14 cellular contexts compared by ENCODE assay signal in the genomic region with DNA sequence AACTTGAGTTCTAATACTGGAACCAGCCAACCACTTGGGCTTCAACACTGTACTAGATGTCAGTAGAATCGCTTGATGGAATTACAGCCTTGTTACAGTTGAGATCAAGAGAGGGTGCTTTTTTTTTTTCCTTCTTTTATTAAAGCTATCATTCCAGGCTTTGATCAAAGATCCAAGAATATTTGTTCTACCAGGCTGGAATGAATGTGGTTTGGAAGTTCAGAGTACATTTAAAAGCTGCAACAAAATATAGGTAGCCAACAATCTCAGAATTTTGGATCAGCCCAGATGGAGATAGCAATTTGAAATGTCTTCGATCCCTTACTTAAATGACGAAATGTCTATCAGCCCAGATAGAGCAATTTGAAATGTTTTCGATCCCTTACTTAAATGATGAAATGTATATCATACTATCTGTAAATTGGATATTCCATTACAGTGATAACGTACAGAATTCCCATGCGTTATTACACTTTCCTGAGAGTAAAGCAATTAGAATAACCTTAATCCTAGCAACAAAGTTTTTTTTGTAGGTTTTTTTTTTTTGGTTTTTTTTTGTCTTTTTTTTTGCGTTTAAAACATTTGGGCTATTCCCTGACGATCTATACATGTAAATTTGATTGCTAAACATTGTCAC. TPM values are rescaled to one million over a fixed set of nuclear protein-coding genes. Genes with fewer than 3 reads are reported as not detected.
A peak's percentile ranks its signal among the peaks of the same experiment; 100 is the strongest.
DNase-seq lines count a peak whose midpoint lies in the region; ATAC-seq, FAIRE-seq and TF ChIP-seq lines count a peak whose summit lies in the region.
"Had no signal": no experiment of that assay in that cellular context is flagged by ENCODE, and none has a peak within 500 bp of the region (broad histone marks: within the 10 kb centered on the region; RNA-seq: fewer than 3 reads in every experiment).

No MANE protein-coding gene starts in this region.

- WGBS in psoas muscle, 3 donors, result 88 to 90% (median 89%) methylated on average over 8 of the region's 8 CpGs

- CTCF ChIA-PET in activated CD4-positive, alpha-beta T cell treated with anti-CD3 and anti-CD28 coated beads for 36 hours (lab: Charles Lee), result no interaction called here
- CTCF ChIA-PET in PC-9 (lab: Charles Lee), result no interaction called here
- CTCF ChIA-PET in endothelial cell of umbilical vein (lab: Charles Lee), result interaction anchor here (0.8 to 0.9 kb wide), 2 partner anchors 34 to 99 kb away, joined by 3 read pairs; no protein-coding TSS in a partner anchor

- H3K4me3 ChIP-seq in PC-9 (peak overlapping the region; percentile 77; the same call in 1 of the 2 replicates), endothelial cell of umbilical vein (replicated peaks in 1 of 3; ENCODE audit: insufficient read depth in 1 of 3, low read depth in 1 of 3, low read length in 3 of 3) (peak overlapping the region in 1 of 3 experiments; percentile 37), psoas muscle (peak overlapping the region; percentile 97)
- H3K4me3 ChIP-seq: skin epidermis had no signal

- H3K4me1 Mint-ChIP-seq in activated CD4-positive, alpha-beta T cell treated with anti-CD3 and anti-CD28 coated beads for 36 hours, result peaks cover 56% of the 10 kb centered on the region

- H3K4me3 Mint-ChIP-seq in activated CD4-positive, alpha-beta T cell treated with anti-CD3 and anti-CD28 coated beads for 36 hours, result peak overlapping the region; percentile 3
- H3K4me3 Mint-ChIP-seq: activated CD4-positive, alpha-beta T cell treated with anti-CD3 and anti-CD28 coated beads, Interleukin-2, amount 10 ng/mL, durations not matched to agents 7 days and 5 days had no signal

- no peaks in the 10 kb centered on the region for H3K9me2 ChIP-seq in PC-9 (ENCODE audit: insufficient read depth)

- no peaks in the 10 kb centered on the region; the same call in 1 of the 2 replicates for H4K20me1 ChIP-seq in PC-9 (ENCODE audit: insufficient read depth)
- H4K20me1 ChIP-seq in endothelial cell of umbilical vein (replicated peaks; ENCODE audit: control insufficient read depth, extremely low read depth, insufficient read depth, low read length), result peaks cover 19% of the 10 kb centered on the region

- no peak for ATAC-seq in activated CD4-positive, alpha-beta T cell treated with anti-CD3 and anti-CD28 coated beads for 36 hours
- ATAC-seq in psoas muscle, result no peak
- ATAC-seq: left ventricle myocardium superior had no signal

- dilution Hi-C loops in endothelial cell of umbilical vein (cut with MboI; ENCODE audit: extremely low pct_ligation_motif_present, low sequenced_read_pairs), result no loop called here

- no peak for FAIRE-seq in endothelial cell of umbilical vein (lab: Jason Lieb, UNC)

- H2AFZ ChIP-seq in PC-9 (no peak overlapping the region), endothelial cell of umbilical vein (ENCODE audit: low read depth, low read length) (no peak overlapping the region)

- DNase-seq in activated CD4-positive, alpha-beta T cell treated with anti-CD3 and anti-CD28 coated beads for 36 hours, result no peak
- DNase-seq in activated CD4-positive, alpha-beta T cell treated with anti-CD3 and anti-CD28 coated beads, Interleukin-2, amount 50 U/mL, for 48 hours, result no peak
- DNase-seq in PC-9 (no peak), endothelial cell of umbilical vein (ENCODE audit: low read depth, low spot score) (no peak), psoas muscle (no peak), Ammon's horn (ENCODE audit: low spot score) (no peak), anterior cingulate cortex (lab: John Stamatoyannopoulos, UW) (no peak)
- DNase-seq in stimulated activated CD4-positive, alpha-beta T cell treated with anti-CD3 and anti-CD28 coated beads, Interleukin-4, amount 100 ng/mL, for 24 hours, result no peak
- DNase-seq: activated CD4-positive, alpha-beta T cell treated with anti-CD3 and anti-CD28 coated beads, Interleukin-2, amount 10 ng/mL, durations not matched to agents 7 days and 5 days; aorta; left ventricle myocardium superior; NCI-H1436; stimulated activated CD8-positive, alpha-beta memory T cell treated with anti-CD3 and anti-CD28 coated beads, Interleukin-4, amount 100 ng/mL, for 48 hours had no signal

- no peaks in the 10 kb centered on the region for H3K9me1 ChIP-seq in endothelial cell of umbilical vein (replicated peaks; ENCODE audit: control insufficient read depth, extremely low read depth, insufficient read depth, low read length)

- no peaks in the 10 kb centered on the region for H3K27me3 ChIP-seq in PC-9 (ENCODE audit: insufficient read depth, low read depth)
- H3K27me3 ChIP-seq in endothelial cell of umbilical vein (ENCODE audit: control insufficient read depth in 2 of 2, insufficient read depth in 2 of 2, low read length in 2 of 2), result no peaks in the 10 kb centered on the region
- no peaks in the 10 kb centered on the region for H3K27me3 ChIP-seq in psoas muscle (ENCODE audit: insufficient read depth in 3 of 3, low read length in 2 of 3)

- H3K4me1 ChIP-seq in PC-9 (replicated peaks; ENCODE audit: insufficient read depth), result peaks cover 54% of the 10 kb centered on the region
- H3K4me1 ChIP-seq in endothelial cell of umbilical vein (ENCODE audit: control insufficient read depth, extremely low read depth, insufficient read depth, low read length), result peaks cover 36% of the 10 kb centered on the region
- peaks cover 46% of the 10 kb centered on the region for H3K4me1 ChIP-seq in psoas muscle

- H3K36me3 ChIP-seq in PC-9 (ENCODE audit: low read depth) (peaks cover 56% of the 10 kb centered on the region), endothelial cell of umbilical vein (ENCODE audit: control insufficient read depth in 2 of 2, extremely low read depth in 1 of 2, insufficient read depth in 2 of 2, low read length in 2 of 2) (peaks cover 2 to 20% of the 10 kb centered on the region in 2 experiments), psoas muscle (ENCODE audit: insufficient read depth in 1 of 2, low read depth in 1 of 2) (peaks cover 0 to 24% of the 10 kb centered on the region in 2 donors)

- no peaks in the 10 kb centered on the region for H3K27me3 Mint-ChIP-seq in activated CD4-positive, alpha-beta T cell treated with anti-CD3 and anti-CD28 coated beads for 36 hours
- H3K27me3 Mint-ChIP-seq: activated CD4-positive, alpha-beta T cell treated with anti-CD3 and anti-CD28 coated beads, Interleukin-2, amount 10 ng/mL, durations not matched to agents 7 days and 5 days had no signal

- peaks cover 54% of the 10 kb centered on the region for H3K36me3 Mint-ChIP-seq in activated CD4-positive, alpha-beta T cell treated with anti-CD3 and anti-CD28 coated beads for 36 hours (ENCODE audit: low read depth)

- H3F3A ChIP-seq in PC-9 (ENCODE audit: insufficient read depth, low read depth), result peaks cover 10% of the 10 kb centered on the region; the same call in 1 of the 2 replicates

- POLR2A ChIA-PET in activated CD4-positive, alpha-beta T cell treated with anti-CD3 and anti-CD28 coated beads for 36 hours (lab: Charles Lee), result interaction anchor here (0.6 kb wide), 1 partner anchor 31 kb away, joined by 3 read pairs; no protein-coding TSS in a partner anchor
- POLR2A ChIA-PET in PC-9 (lab: Charles Lee; ENCODE audit: unreplicated experiment) (no interaction called here), endothelial cell of umbilical vein (lab: Charles Lee) (no interaction called here)

- TF ChIP-seq CTCF in PC-9 (conservative IDR thresholded peaks at IDR 0.05) (no peak), endothelial cell of umbilical vein (IDR thresholded peaks at IDR 0.05; ENCODE audit: extremely low read depth in 1 of 2, insufficient read depth in 1 of 2, low read depth in 1 of 2, low read length in 2 of 2) (no peak), psoas muscle (IDR thresholded peaks at IDR 0.05) (no peak)

- H3K4me2 ChIP-seq in PC-9, result peak overlapping the region; percentile 87
- peak overlapping the region; percentile 81 for H3K4me2 ChIP-seq in endothelial cell of umbilical vein (ENCODE audit: insufficient read depth, low read length)

- H3K27ac ChIP-seq in PC-9 (no peak overlapping the region), endothelial cell of umbilical vein (ENCODE audit: insufficient read depth, low read depth, low read length) (no peak overlapping the region), psoas muscle (no peak overlapping the region)
- H3K27ac ChIP-seq: skin epidermis had no signal

- H3K79me2 ChIP-seq in PC-9 (ENCODE audit: low read depth), result peaks cover 79% of the 10 kb centered on the region
- peaks cover 62% of the 10 kb centered on the region for H3K79me2 ChIP-seq in endothelial cell of umbilical vein (ENCODE audit: control insufficient read depth, insufficient read depth, low read length)

- intact Hi-C loops in activated CD4-positive, alpha-beta T cell treated with anti-CD3 and anti-CD28 coated beads for 36 hours (cut with DNase I, micrococcal nuclease), result loop anchor here (5.0 to 10.0 kb wide), 2 partner anchors 41 to 619 kb away; partner anchors contain the start of gene KIF21B (in 1 of the 2)
- intact Hi-C loops in PC-9 (cut with micrococcal nuclease; ENCODE audit: unreplicated experiment), result no loop called here
- intact Hi-C loops in endothelial cell of umbilical vein (cut with micrococcal nuclease), result loop anchor here (5.0 kb wide), 1 partner anchor 269 kb away; no protein-coding TSS in a partner anchor
- intact Hi-C loops in psoas muscle (cut with DNase I), result no loop called here

- BruUV-seq in PC-9 (replicated peaks; lab: Mats Ljungman, UMichigan), result no TSS peak
- BruUV-seq in endothelial cell of umbilical vein (replicated peaks; lab: Mats Ljungman, UMichigan), result no TSS peak

- H3K9ac ChIP-seq in endothelial cell of umbilical vein (replicated peaks; ENCODE audit: extremely low read depth, insufficient read depth, low read length), result no peak overlapping the region

- H3K9me3 ChIP-seq in PC-9 (ENCODE audit: insufficient read depth, low read depth), result no peaks in the 10 kb centered on the region
- no peaks in the 10 kb centered on the region for H3K9me3 ChIP-seq in endothelial cell of umbilical vein (replicated peaks; ENCODE audit: control insufficient read depth, insufficient read depth, low read length)
- H3K9me3 ChIP-seq in psoas muscle, result no peaks in the 10 kb centered on the region

- TF ChIP-seq POLR2A in endothelial cell of umbilical vein (IDR thresholded peaks at IDR 0.05; ENCODE audit: low read depth, low read length), result no peak

- no peak overlapping the region for H3K27ac Mint-ChIP-seq in activated CD4-positive, alpha-beta T cell treated with anti-CD3 and anti-CD28 coated beads for 36 hours
- H3K27ac Mint-ChIP-seq: activated CD4-positive, alpha-beta T cell treated with anti-CD3 and anti-CD28 coated beads, Interleukin-2, amount 10 ng/mL, durations not matched to agents 7 days and 5 days had no signal

- H3K9me3 Mint-ChIP-seq in activated CD4-positive, alpha-beta T cell treated with anti-CD3 and anti-CD28 coated beads for 36 hours (ENCODE audit: low read depth), result no peaks in the 10 kb centered on the region

RNA-seq across cellular contexts. Expression of gene ZNF281, which starts 3.6 kb away (rescaled TPM):
- 10 to 100 TPM; 10.8 to 13.5 TPM for total RNA-seq in activated CD4-positive, alpha-beta T cell treated with anti-CD3 and anti-CD28 coated beads for 36 hours
- 14.8 and 18.8 TPM in 2 replicates for total RNA-seq in PC-9 (2021)
- total RNA-seq in endothelial cell of umbilical vein, result 22.3 and 23.2 TPM in 2 replicates
- polyA plus RNA-seq in endothelial cell of umbilical vein, result 3.8 and 5.2 TPM in 2 replicates
- polyA plus RNA-seq in endothelial cell of umbilical vein (2011; cell fraction: cytosol; rRNA removed), result 4.5 and 4.7 TPM in 2 replicates
- 9.0 and 10.6 TPM in 2 replicates for polyA plus RNA-seq in endothelial cell of umbilical vein (2011; cell fraction: nucleus; rRNA removed)
- polyA plus RNA-seq in endothelial cell of umbilical vein (2012), result 9.9 and 11.0 TPM in 2 replicates
- polyA minus RNA-seq in endothelial cell of umbilical vein, result 13.4 and 14.6 TPM in 2 replicates
- polyA minus RNA-seq in endothelial cell of umbilical vein (2011; cell fraction: cytosol; rRNA and poly(A)+ RNA removed), result 9.5 TPM
- 16.6 and 22.8 TPM in 2 replicates for polyA minus RNA-seq in endothelial cell of umbilical vein (2011; cell fraction: nucleus; rRNA and poly(A)+ RNA removed)
- 10 to 100 TPM; 10.4 to 14.0 (median 12.9) TPM for total RNA-seq in psoas muscle
- 1 to 10 TPM; 4.1 to 8.2 (median 4.7) TPM for polyA plus RNA-seq in psoas muscle

Comparison
In these comparisons a context has a peak if more than half of its experiments do, and no peak if none do; other contexts are left out.
1. intact Hi-C loops: an anchor here in activated CD4-positive, alpha-beta T cell treated with anti-CD3 and anti-CD28 coated beads for 36 hours (5.0 to 10.0 kb wide) and endothelial cell of umbilical vein (5.0 kb wide); none called in PC-9 and psoas muscle.